Comparison of ENCODE assay signal across 32 cellular contexts in the genomic region with DNA sequence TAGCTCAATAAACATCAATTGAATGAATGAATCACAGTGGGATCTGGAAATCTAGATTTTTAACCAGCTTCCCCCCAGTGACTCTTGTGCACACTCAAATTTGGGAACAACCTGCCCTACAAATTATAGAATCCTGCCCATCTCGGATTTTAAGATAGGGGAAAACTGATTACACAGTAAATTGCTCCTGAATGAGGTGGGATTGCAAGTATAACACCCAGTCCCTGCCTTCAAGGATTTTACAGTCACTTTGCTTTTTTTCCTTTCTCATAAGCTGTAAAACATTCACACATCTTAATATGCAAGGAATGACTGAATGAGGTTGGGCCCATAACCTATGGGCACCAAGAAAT. TPM values are rescaled to one million over a fixed set of nuclear protein-coding genes. Genes with fewer than 3 reads are reported as not detected.
"Had no signal": no experiment of that assay in that cellular context is flagged by ENCODE, and none has a peak within 500 bp of the region (broad histone marks: within the 10 kb centered on the region; RNA-seq: fewer than 3 reads in every experiment).

No MANE protein-coding gene starts in this region.

- H3K27me3 ChIP-seq: ascending aorta, breast epithelium, cardiac muscle cell, esophagus muscularis mucosa, gastroesophageal sphincter had no signal

- H3K9me3 ChIP-seq: ascending aorta, breast epithelium, esophagus muscularis mucosa, gastroesophageal sphincter had no signal

- H3K36me3 ChIP-seq: ascending aorta, breast epithelium, cardiac muscle cell, esophagus muscularis mucosa, gastroesophageal sphincter had no signal

- H3K4me1 ChIP-seq: ascending aorta, breast epithelium, esophagus muscularis mucosa, gastroesophageal sphincter had no signal

- H3K4me3 ChIP-seq: ascending aorta, breast epithelium, cardiac muscle cell, esophagus muscularis mucosa, gastroesophageal sphincter had no signal

- DNase-seq: activated CD4-positive, alpha-beta memory T cell treated with anti-CD3 and anti-CD28 coated beads for 36 hours; activated CD4-positive, alpha-beta T cell treated with anti-CD3 and anti-CD28 coated beads for 36 hours; activated CD4-positive, alpha-beta T cell treated with anti-CD3 and anti-CD28 coated beads, Interleukin-2, amount 10 ng/mL, durations not matched to agents 24 days and 14 days; activated CD4-positive, CD25-positive, alpha-beta regulatory T cell; activated CD4-positive, CD25-positive, alpha-beta regulatory T cell treated with anti-CD3 and anti-CD28 coated beads, Interleukin-2, amount 50 U/mL, for 72 hours; activated CD8-positive, alpha-beta memory T cell treated with anti-CD3 and anti-CD28 coated beads, Interleukin-2, amount 10 ng/mL, durations not matched to agents 7 days and 5 days; activated CD8-positive, alpha-beta memory T cell treated with anti-CD3 and anti-CD28 coated beads, Interleukin-2, amount 50 U/mL, for 48 hours; activated CD8-positive, alpha-beta T cell treated with anti-CD3 and anti-CD28 coated beads, Interleukin-2, amount 10 ng/mL, durations not matched to agents 7 days and 5 days; activated gamma-delta T cell; activated naive CD4-positive, alpha-beta T cell; activated naive CD4-positive, alpha-beta T cell treated with anti-CD3 and anti-CD28 coated beads, Interleukin-2, amount 10 ng/mL, durations not matched to agents 7 days and 5 days; activated naive CD8-positive, alpha-beta T cell treated with anti-CD3 and anti-CD28 coated beads, Interleukin-2, amount 10 ng/mL, durations not matched to agents 7 days and 5 days; activated T-cell treated with anti-CD3 and anti-CD28 coated beads for 4 hours; activated T-cell treated with anti-CD3 and anti-CD28 coated beads, Interleukin-2, amount 50 U/mL, for 24 hours; activated T-cell treated with anti-CD3 and anti-CD28 coated beads, Interleukin-2, amount 50 U/mL, for 72 hours; central memory CD4-positive, alpha-beta T cell; cerebellar nuclear complex; cortex of kidney; dermis blood vessel endothelial cell; effector CD4-positive, alpha-beta T cell; effector memory CD8-positive, alpha-beta T cell; foreskin melanocyte; T-helper 2 cell had no signal

- H3K27ac ChIP-seq: ascending aorta, breast epithelium, cardiac muscle cell, esophagus muscularis mucosa, gastroesophageal sphincter had no signal

- ATAC-seq: activated CD4-positive, alpha-beta T cell treated with anti-CD3 and anti-CD28 coated beads for 36 hours; activated CD8-positive, alpha-beta memory T cell treated with anti-CD3 and anti-CD28 coated beads, Interleukin-2, amount 10 ng/mL, durations not matched to agents 7 days and 5 days; activated CD8-positive, alpha-beta T cell treated with anti-CD3 and anti-CD28 coated beads, Interleukin-2, amount 10 ng/mL, durations not matched to agents 7 days and 5 days; activated naive CD4-positive, alpha-beta T cell treated with anti-CD3 and anti-CD28 coated beads, Interleukin-2, amount 50 U/mL, for 72 hours; activated T-cell treated with anti-CD3 and anti-CD28 coated beads, Interleukin-2, amount 50 U/mL, for 72 hours; effector memory CD8-positive, alpha-beta T cell; gastroesophageal sphincter had no signal

RNA-seq across cellular contexts. Expression of gene TEKT5, which starts 48.5 kb away (rescaled TPM):
- total RNA-seq: activated CD4-positive, alpha-beta T cell treated with anti-CD3 and anti-CD28 coated beads, Interleukin-2, amount 10 ng/mL, durations not matched to agents 24 days and 14 days; activated CD8-positive, alpha-beta memory T cell treated with anti-CD3 and anti-CD28 coated beads for 36 hours; activated CD8-positive, alpha-beta T cell treated with anti-CD3 and anti-CD28 coated beads, Interleukin-2, amount 10 ng/mL, durations not matched to agents 7 days and 5 days; activated naive CD4-positive, alpha-beta T cell treated with anti-CD3 and anti-CD28 coated beads, Interleukin-2, amount 50 U/mL, for 72 hours; activated naive CD8-positive, alpha-beta T cell treated with anti-CD3 and anti-CD28 coated beads, Interleukin-2, amount 10 ng/mL, durations not matched to agents 7 days and 5 days; ascending aorta; breast epithelium; dermis blood vessel endothelial cell; esophagus muscularis mucosa; fibroblast of lung; T-helper 1 cell treated with Interleukin-12 subunit alpha and Interleukin-12 subunit beta and Interleukin-4 antibody, amounts not matched to agents 30 ng/mL and 1 ng/mL, for 36 hours had no signal
